10 cellular contexts compared by ENCODE assay signal in the genomic region with DNA sequence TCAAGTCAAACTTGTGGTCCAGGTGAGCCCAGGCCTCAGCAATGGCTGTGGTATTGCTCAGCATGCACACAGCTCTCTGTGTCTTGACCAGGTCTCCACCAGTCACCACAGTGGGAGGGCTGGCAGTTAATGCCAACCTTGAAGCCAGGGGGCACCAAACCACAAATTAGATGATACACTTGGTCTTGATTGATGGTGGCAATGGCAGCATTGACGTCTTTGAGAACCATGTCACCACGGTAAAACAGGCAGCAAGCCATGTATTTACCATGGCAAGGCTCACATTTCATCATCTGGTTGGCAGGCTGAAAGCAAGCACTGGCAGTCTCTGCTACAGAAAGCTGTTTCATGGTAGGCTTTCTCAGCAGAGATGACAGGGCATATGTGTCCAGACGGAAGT. TPM values are rescaled to one million over a fixed set of nuclear protein-coding genes. Genes with fewer than 3 reads are reported as not detected.
DNase-seq lines count a peak whose midpoint lies in the region; ATAC-seq and TF ChIP-seq lines count a peak whose summit lies in the region.
"Had no signal": no experiment of that assay in that cellular context is flagged by ENCODE, and none has a peak within 500 bp of the region (broad histone marks: within the 10 kb centered on the region; RNA-seq: fewer than 3 reads in every experiment).

No MANE protein-coding gene starts in this region.

- peak; percentile 5 for DNase-seq in AG10803 (ENCODE audit: low read depth)
- DNase-seq in GM06990 (ENCODE audit: extremely low read depth, insufficient read length): no peak
- peak; percentile 31 for DNase-seq in NCI-H460 (ENCODE audit: extremely low read depth, low read depth)
- peak in 1 of 2 donors; percentile 19 for DNase-seq in foreskin keratinocyte
- DNase-seq in hepatocyte (ENCODE audit: low spot score): no peak
- no peak for DNase-seq in NCI-H2081 treated with DMSO at 0.1 percent for 48 hours (lab: John Stamatoyannopoulos, UW)
- DNase-seq: sigmoid colon had no signal

- no peak for TF ChIP-seq CTCF in AG10803 (conservative IDR thresholded peaks at IDR 0.05; ENCODE audit: low read length)
- TF ChIP-seq CTCF in GM06990 (IDR thresholded peaks at IDR 0.05; ENCODE audit: insufficient read depth, low read length, poor library complexity, severe bottlenecking): peak; percentile 31
- peak; percentile 57 for TF ChIP-seq CTCF in foreskin keratinocyte (conservative IDR thresholded peaks at IDR 0.05)
- no peak for TF ChIP-seq CTCF in hepatocyte (IDR thresholded peaks at IDR 0.05; ENCODE audit: poor library complexity)

- H3K27ac ChIP-seq in foreskin keratinocyte (no peak overlapping the region), hepatocyte (no peak overlapping the region)
- H3K27ac ChIP-seq: sigmoid colon had no signal

- H3K4me1 ChIP-seq in foreskin keratinocyte (no peaks in the 10 kb centered on the region), hepatocyte (ENCODE audit: insufficient read depth) (no peaks in the 10 kb centered on the region)
- H3K4me1 ChIP-seq: sigmoid colon had no signal

- H3K9me2 ChIP-seq in hepatocyte (replicated peaks; ENCODE audit: insufficient read depth): no peaks in the 10 kb centered on the region

- WGBS in hepatocyte (ENCODE audit: low lambda C conversion rate, missing lambda C conversion rate): 91% methylated on average over 3 of the region's 3 CpGs

- no peaks in the 10 kb centered on the region for H3K36me3 ChIP-seq in GM06990 (ENCODE audit: control insufficient read depth, insufficient read depth, low read length)
- H3K36me3 ChIP-seq in hepatocyte (replicated peaks; ENCODE audit: insufficient read depth, low read depth): no peaks in the 10 kb centered on the region
- H3K36me3 ChIP-seq: sigmoid colon had no signal

- H3K4me2 ChIP-seq in hepatocyte: no peak overlapping the region

- H3K9me3 ChIP-seq in hepatocyte (ENCODE audit: low read depth): no peaks in the 10 kb centered on the region
- H3K9me3 ChIP-seq: sigmoid colon had no signal

- H3K27me3 ChIP-seq in GM06990 (replicated peaks; ENCODE audit: control insufficient read depth, insufficient read depth, low read length) (no peaks in the 10 kb centered on the region), foreskin keratinocyte (no peaks in the 10 kb centered on the region), hepatocyte (no peaks in the 10 kb centered on the region)
- H3K27me3 ChIP-seq: sigmoid colon had no signal

- no peak overlapping the region for H2AFZ ChIP-seq in hepatocyte

- H3K79me2 ChIP-seq in hepatocyte: no peaks in the 10 kb centered on the region

- H3K4me3 ChIP-seq in AG10803 (ENCODE audit: low read length) (no peak overlapping the region), GM06990 (replicated peaks; ENCODE audit: low read depth, low read length) (no peak overlapping the region), hepatocyte (no peak overlapping the region)
- H3K4me3 ChIP-seq: sigmoid colon had no signal

- ATAC-seq in foreskin keratinocyte (peak; percentile 56), HG02763 (IDR thresholded peaks at IDR 0.05; ENCODE audit: unreplicated experiment) (no peak), GM18520 (IDR thresholded peaks at IDR 0.05; ENCODE audit: unreplicated experiment) (no peak)
- ATAC-seq: esophagus mucosa had no signal

- no peaks in the 10 kb centered on the region for H4K20me1 ChIP-seq in hepatocyte (ENCODE audit: insufficient read depth, poor library complexity, severe bottlenecking)

RNA-seq across cellular contexts. Expression of a gene that starts 40.0 kb away (rescaled TPM):
- 0.55 TPM in 1 of 2 replicates, not detected in the other for total RNA-seq in NCI-H460 (2014; rRNA removed; shearing (Covaris generic))
- 0.08 TPM in 1 of 2 replicates, not detected in the other for polyA plus RNA-seq in NCI-H460 (2014; cell fraction: nucleus; rRNA removed)
- 0.07 and 0.14 TPM in 2 replicates for total RNA-seq in foreskin keratinocyte
- 0.04 TPM in 1 of 2 replicates, not detected in the other for polyA plus RNA-seq in foreskin keratinocyte
- total RNA-seq in hepatocyte: not detected in 2 replicates
- 0.57 TPM in 1 of 2 replicates, not detected in the other for polyA plus RNA-seq in hepatocyte
- total RNA-seq: esophagus mucosa had no signal

Comparison
In these comparisons a context has a peak if more than half of its experiments do, and no peak if none do; other contexts are left out.
1. DNase-seq: peak in AG10803 (single experiment) and NCI-H460 (single experiment); none in GM06990 (single experiment), hepatocyte (single experiment) and NCI-H2081 treated with DMSO at 0.1 percent for 48 hours (single experiment).
2. CTCF ChIP-seq: peak in GM06990 (single experiment) and foreskin keratinocyte (single experiment); none in AG10803 (single experiment) and hepatocyte (single experiment).